In genomic region chr12:60391791-60392190, GRCh38 we compare ENCODE assay signal across 28 cellular contexts.
"Had no signal": no experiment of that assay in that cellular context is flagged by ENCODE, and none has a peak within 500 bp of the region (broad histone marks: within the 10 kb centered on the region; RNA-seq: fewer than 3 reads in every experiment).

No MANE protein-coding gene starts in this region.

- H3K4me3 ChIP-seq: pancreas, psoas muscle, right lobe of liver, skin epidermis, smooth muscle cell, stomach, thoracic aorta, thyroid gland, tibial nerve, upper lobe of left lung, vagina had no signal

- H3K27ac Mint-ChIP-seq: naive thymus-derived CD8-positive, alpha-beta T cell; natural killer cell treated with Interleukin-12 subunit alpha and Interleukin-12 subunit beta and Interleukin-15 and Interleukin-18, amount 100 ng/mL, for 72 hours; nephron progenitor cell; progenitor cell of endocrine pancreas; stimulated activated effector memory CD8-positive, alpha-beta T cell treated with anti-CD3 and anti-CD28 coated beads, Interleukin-12 subunit alpha, Interleukin-12 subunit beta, amount 100 ng/mL, for 72 hours; stimulated activated naive B cell treated with anti-CD40 and anti-IgM and Interleukin-4, amounts not matched to agents 10 μg/mL and 1 μg/mL and 100 μg/mL, for 72 hours; stimulated activated naive CD8-positive, alpha-beta T cell treated with anti-CD3 and anti-CD28 coated beads, Interleukin-15, Interleukin-2, amounts not matched to agents 100 ng/mL and 50 ng/mL, for 24 hours had no signal

- H3K4me3 Mint-ChIP-seq: naive thymus-derived CD8-positive, alpha-beta T cell; natural killer cell treated with Interleukin-12 subunit alpha and Interleukin-12 subunit beta and Interleukin-15 and Interleukin-18, amount 100 ng/mL, for 72 hours; nephron progenitor cell; neural crest cell; stimulated activated effector memory CD8-positive, alpha-beta T cell treated with anti-CD3 and anti-CD28 coated beads, Interleukin-12 subunit alpha, Interleukin-12 subunit beta, amount 100 ng/mL, for 72 hours; stimulated activated naive B cell treated with anti-CD40 and anti-IgM and Interleukin-4, amounts not matched to agents 10 μg/mL and 1 μg/mL and 100 μg/mL, for 72 hours; stimulated activated naive CD8-positive, alpha-beta T cell treated with anti-CD3 and anti-CD28 coated beads, Interleukin-15, Interleukin-2, amounts not matched to agents 100 ng/mL and 50 ng/mL, for 24 hours had no signal

- H3K36me3 ChIP-seq: neutrophil, pancreas, right lobe of liver, stomach, thoracic aorta, thyroid gland, tibial nerve, upper lobe of left lung, vagina had no signal

- H3K27me3 ChIP-seq: neutrophil, pancreas, right lobe of liver, stomach, thyroid gland, tibial nerve, upper lobe of left lung, vagina had no signal

- ATAC-seq: naive thymus-derived CD8-positive, alpha-beta T cell; natural killer cell treated with Interleukin-12 subunit alpha and Interleukin-12 subunit beta and Interleukin-15 and Interleukin-18, amount 100 ng/mL, for 72 hours; pancreas; psoas muscle; right cardiac atrium had no signal

- H3K4me1 Mint-ChIP-seq: naive thymus-derived CD8-positive, alpha-beta T cell; nephron progenitor cell; neural crest cell; stimulated activated effector memory CD8-positive, alpha-beta T cell treated with anti-CD3 and anti-CD28 coated beads, Interleukin-12 subunit alpha, Interleukin-12 subunit beta, amount 100 ng/mL, for 72 hours; stimulated activated naive B cell treated with anti-CD40 and anti-IgM and Interleukin-4, amounts not matched to agents 10 μg/mL and 1 μg/mL and 100 μg/mL, for 72 hours had no signal

- H3K27ac ChIP-seq: neutrophil, pancreas, psoas muscle, right lobe of liver, skin epidermis, stomach, thoracic aorta, thyroid gland, tibial nerve, upper lobe of left lung, vagina had no signal

- H3K9me3 ChIP-seq: neutrophil, pancreas, psoas muscle, right lobe of liver, thoracic aorta, thyroid gland, vagina had no signal

- H3K27me3 Mint-ChIP-seq: naive thymus-derived CD8-positive, alpha-beta T cell; natural killer cell treated with Interleukin-12 subunit alpha and Interleukin-12 subunit beta and Interleukin-15 and Interleukin-18, amount 100 ng/mL, for 72 hours; progenitor cell of endocrine pancreas; stimulated activated naive B cell treated with anti-CD40 and anti-IgM and Interleukin-4, amounts not matched to agents 10 μg/mL and 1 μg/mL and 100 μg/mL, for 72 hours; stimulated activated naive CD8-positive, alpha-beta T cell treated with anti-CD3 and anti-CD28 coated beads, Interleukin-15, Interleukin-2, amounts not matched to agents 100 ng/mL and 50 ng/mL, for 24 hours had no signal

- H3K36me3 Mint-ChIP-seq: naive thymus-derived CD8-positive, alpha-beta T cell; natural killer cell treated with Interleukin-12 subunit alpha and Interleukin-12 subunit beta and Interleukin-15 and Interleukin-18, amount 100 ng/mL, for 72 hours; stimulated activated effector memory CD8-positive, alpha-beta T cell treated with anti-CD3 and anti-CD28 coated beads, Interleukin-12 subunit alpha, Interleukin-12 subunit beta, amount 100 ng/mL, for 72 hours; stimulated activated naive B cell treated with anti-CD40 and anti-IgM and Interleukin-4, amounts not matched to agents 10 μg/mL and 1 μg/mL and 100 μg/mL, for 72 hours had no signal

- H3K4me1 ChIP-seq: pancreas, psoas muscle, right lobe of liver, stomach, thyroid gland, tibial nerve, upper lobe of left lung, vagina had no signal

- H3K4me2 ChIP-seq: smooth muscle cell had no signal

- DNase-seq: naive thymus-derived CD8-positive, alpha-beta T cell; nephron progenitor cell; nucleus accumbens; pancreas; psoas muscle; right lobe of liver; stimulated activated CD4-positive, alpha-beta T cell treated with anti-CD3 and anti-CD28 coated beads, Interleukin-15, amount 100 ng/mL, for 24 hours; stimulated activated CD4-positive, alpha-beta T cell treated with anti-CD3 and anti-CD28 coated beads, Interleukin-2, amount 100 ng/mL, for 24 hours; stimulated activated CD4-positive, alpha-beta T cell treated with anti-CD3 and anti-CD28 coated beads, Interleukin-2, amount 100 ng/mL, for 48 hours; stimulated activated CD4-positive, alpha-beta T cell treated with anti-CD3 and anti-CD28 coated beads, Interleukin-4, amount 100 ng/mL, for 24 hours; stimulated activated naive B cell treated with anti-CD40 and anti-IgM and Interleukin-4, amounts not matched to agents 10 μg/mL and 1 μg/mL and 100 μg/mL, for 72 hours; stimulated activated naive CD4-positive, alpha-beta T cell treated with Interleukin-2 at 50 U/mL for 16 hours; stomach; thyroid gland; trophoblast cell had no signal

- H3K9me3 Mint-ChIP-seq: nephron progenitor cell; neural crest cell; stimulated activated naive CD8-positive, alpha-beta T cell treated with anti-CD3 and anti-CD28 coated beads, Interleukin-15, Interleukin-2, amounts not matched to agents 100 ng/mL and 50 ng/mL, for 24 hours had no signal
